In the genomic region with DNA sequence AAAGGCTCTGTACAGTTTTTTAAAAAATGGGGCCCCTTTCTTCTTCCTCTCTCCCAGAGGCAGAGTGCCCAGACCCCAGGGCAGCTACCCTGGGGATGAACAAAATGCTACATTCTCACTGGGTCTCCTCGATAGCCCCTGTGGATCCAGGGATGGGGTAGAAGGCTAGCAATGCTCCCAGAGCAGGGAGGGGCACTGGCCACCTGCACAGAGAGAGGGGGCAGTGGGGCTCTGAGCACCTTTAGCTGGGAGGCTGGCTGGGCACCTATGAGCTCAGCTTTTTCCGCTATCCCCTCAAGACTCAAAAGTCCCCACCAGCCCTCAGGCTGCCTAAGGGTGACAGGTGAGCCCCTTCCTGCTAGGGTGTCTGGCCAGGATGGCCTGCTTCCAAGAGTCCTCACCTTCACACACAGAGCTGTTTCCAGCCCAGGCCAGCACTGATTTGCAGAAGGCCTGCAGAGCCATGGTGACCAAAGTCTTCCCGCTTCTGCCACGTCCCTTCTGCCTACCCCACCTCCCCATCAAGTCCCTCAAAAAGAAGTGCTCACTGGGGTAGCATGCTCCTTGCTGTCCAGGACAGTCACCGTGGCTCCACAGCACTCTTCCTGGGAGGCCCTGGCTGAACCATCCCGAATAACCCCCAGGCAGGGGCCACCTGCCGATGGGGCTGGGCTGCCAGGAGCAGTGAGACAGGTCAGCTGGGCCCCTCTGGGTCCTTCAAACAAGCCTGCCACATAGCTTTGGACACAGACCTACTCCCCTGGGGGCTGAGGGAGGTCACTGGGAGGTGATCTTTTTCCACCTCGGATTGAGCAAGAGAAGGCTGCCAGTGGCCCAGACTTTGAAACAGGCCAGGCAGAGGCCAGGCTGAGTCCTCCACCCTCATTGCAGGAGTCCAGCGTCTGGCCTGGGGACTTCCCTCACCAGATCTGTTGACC, we compare ENCODE assay signal across 1 cellular context.
A peak's percentile ranks its signal among the peaks of the same experiment; 100 is the strongest.
TF ChIP-seq lines count a peak whose summit lies in the region.

No MANE protein-coding gene starts in this region.

TF ChIP-seq in HepG2, 621 proteins besides CTCF, POLR2A, EP300 and RAD21 (continued from another document and continues in another):
- TF ChIP-seq SMAD9 (CRISPR knock-in tag; IDR thresholded peaks at IDR 0.05) (no peak), SMC3 (IDR thresholded peaks at IDR 0.05; ENCODE audit: low read length) (peak; percentile 50; the same call in 1 of the 2 replicates), SAFB2 (CRISPR knock-in tag; IDR thresholded peaks at IDR 0.05; ENCODE audit: borderline replicate concordance, low read depth) (peak; percentile 24; the same call in 1 of the 2 replicates), KDM6A (CRISPR knock-in tag; IDR thresholded peaks at IDR 0.05; ENCODE audit: low read depth) (peak; percentile 73), AKAP8 (CRISPR knock-in tag; IDR thresholded peaks at IDR 0.05) (peak; percentile 28; the same call in 1 of the 2 replicates), MXD4 (CRISPR knock-in tag; IDR thresholded peaks at IDR 0.05) (peak; percentile 61; the same call in 1 of the 2 replicates), THAP11 (CRISPR knock-in tag; IDR thresholded peaks at IDR 0.05) (peak; percentile 72), SIX4 (CRISPR knock-in tag; IDR thresholded peaks at IDR 0.05) (no peak), ZNF350 (CRISPR knock-in tag; IDR thresholded peaks at IDR 0.05; ENCODE audit: borderline replicate concordance, low read depth) (peak; percentile 82; the same call in 1 of the 2 replicates), CBX2 (IDR thresholded peaks at IDR 0.05; ENCODE audit: low read depth, low read length) (no peak), CBX2 (CRISPR knock-in tag; IDR thresholded peaks at IDR 0.05; ENCODE audit: low read depth) (no peak), PAWR (CRISPR knock-in tag; IDR thresholded peaks at IDR 0.05; ENCODE audit: borderline replicate concordance) (0 out of 2 replicates have a peak, but pooled peaks have one; percentile 58), TBP (CRISPR knock-in tag; IDR thresholded peaks at IDR 0.05) (no peak), ZGPAT (CRISPR knock-in tag; IDR thresholded peaks at IDR 0.05) (peak; percentile 85; the same call in 1 of the 2 replicates), NRL (CRISPR knock-in tag; IDR thresholded peaks at IDR 0.05; ENCODE audit: borderline replicate concordance) (peak; percentile 77), MED8 (CRISPR knock-in tag; IDR thresholded peaks at IDR 0.05; ENCODE audit: insufficient replicate concordance) (peak; percentile 59), ZNF225 (CRISPR knock-in tag; IDR thresholded peaks at IDR 0.05) (no peak), FLYWCH1 (CRISPR knock-in tag; IDR thresholded peaks at IDR 0.05) (no peak), YEATS2 (CRISPR knock-in tag; IDR thresholded peaks at IDR 0.05; ENCODE audit: borderline replicate concordance) (no peak; the same call in 1 of the 2 replicates), TBL1XR1 (IDR thresholded peaks at IDR 0.05; ENCODE audit: borderline replicate concordance, low read length, partially characterized antibody) (peak; percentile 87), SP5 (CRISPR knock-in tag; IDR thresholded peaks at IDR 0.05; ENCODE audit: borderline replicate concordance, low read depth) (peak; percentile 67; the same call in 1 of the 2 replicates), CBFB (CRISPR knock-in tag; IDR thresholded peaks at IDR 0.05) (no peak), ZNF335 (CRISPR knock-in tag; IDR thresholded peaks at IDR 0.05) (peak; percentile 81; the same call in 1 of the 2 replicates), ZNF574 (CRISPR knock-in tag; IDR thresholded peaks at IDR 0.05) (peak; percentile 72), ZFP36L1 (CRISPR knock-in tag; IDR thresholded peaks at IDR 0.05) (0 out of 2 replicates have a peak, but pooled peaks have one; percentile 43), ZNF710 (CRISPR knock-in tag; IDR thresholded peaks at IDR 0.05; ENCODE audit: borderline replicate concordance) (peak; percentile 86), IRF2 (CRISPR knock-in tag; IDR thresholded peaks at IDR 0.05) (peak; percentile 52; the same call in 1 of the 2 replicates), PRPF4 (IDR thresholded peaks at IDR 0.05; ENCODE audit: low read depth, low read length, poor library complexity, severe bottlenecking) (no peak), USF2 (IDR thresholded peaks at IDR 0.05; ENCODE audit: low read depth, low read length) (no peak), USF2 (CRISPR knock-in tag; IDR thresholded peaks at IDR 0.05; ENCODE audit: borderline replicate concordance) (no peak), ZNF670 (CRISPR knock-in tag; IDR thresholded peaks at IDR 0.05; ENCODE audit: borderline replicate concordance) (no peak), NCOR1 (IDR thresholded peaks at IDR 0.05; ENCODE audit: borderline replicate concordance, low read length) (peak; percentile 94; the same call in 1 of the 2 replicates), ZNF782 (CRISPR knock-in tag; IDR thresholded peaks at IDR 0.05; ENCODE audit: borderline replicate concordance) (peak; percentile 82; the same call in 1 of the 2 replicates), WIZ (CRISPR knock-in tag; IDR thresholded peaks at IDR 0.05) (0 out of 2 replicates have a peak, but pooled peaks have one; percentile 25), MNT (IDR thresholded peaks at IDR 0.05) (no peak), FOXP4 (CRISPR knock-in tag; IDR thresholded peaks at IDR 0.05) (peak; percentile 80), BRCA1 (CRISPR knock-in tag; IDR thresholded peaks at IDR 0.05) (no peak), ZBTB3 (CRISPR knock-in tag; IDR thresholded peaks at IDR 0.05; ENCODE audit: borderline replicate concordance, low read depth) (peak; percentile 82; the same call in 1 of the 2 replicates)
- TF ChIP-seq, protein P1, sequence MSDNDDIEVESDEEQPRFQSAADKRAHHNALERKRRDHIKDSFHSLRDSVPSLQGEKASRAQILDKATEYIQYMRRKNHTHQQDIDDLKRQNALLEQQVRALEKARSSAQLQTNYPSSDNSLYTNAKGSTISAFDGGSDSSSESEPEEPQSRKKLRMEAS (IDR thresholded peaks at IDR 0.05), result peak; percentile 30; the same call in 1 of the 2 replicates
- TF ChIP-seq, protein P2, sequence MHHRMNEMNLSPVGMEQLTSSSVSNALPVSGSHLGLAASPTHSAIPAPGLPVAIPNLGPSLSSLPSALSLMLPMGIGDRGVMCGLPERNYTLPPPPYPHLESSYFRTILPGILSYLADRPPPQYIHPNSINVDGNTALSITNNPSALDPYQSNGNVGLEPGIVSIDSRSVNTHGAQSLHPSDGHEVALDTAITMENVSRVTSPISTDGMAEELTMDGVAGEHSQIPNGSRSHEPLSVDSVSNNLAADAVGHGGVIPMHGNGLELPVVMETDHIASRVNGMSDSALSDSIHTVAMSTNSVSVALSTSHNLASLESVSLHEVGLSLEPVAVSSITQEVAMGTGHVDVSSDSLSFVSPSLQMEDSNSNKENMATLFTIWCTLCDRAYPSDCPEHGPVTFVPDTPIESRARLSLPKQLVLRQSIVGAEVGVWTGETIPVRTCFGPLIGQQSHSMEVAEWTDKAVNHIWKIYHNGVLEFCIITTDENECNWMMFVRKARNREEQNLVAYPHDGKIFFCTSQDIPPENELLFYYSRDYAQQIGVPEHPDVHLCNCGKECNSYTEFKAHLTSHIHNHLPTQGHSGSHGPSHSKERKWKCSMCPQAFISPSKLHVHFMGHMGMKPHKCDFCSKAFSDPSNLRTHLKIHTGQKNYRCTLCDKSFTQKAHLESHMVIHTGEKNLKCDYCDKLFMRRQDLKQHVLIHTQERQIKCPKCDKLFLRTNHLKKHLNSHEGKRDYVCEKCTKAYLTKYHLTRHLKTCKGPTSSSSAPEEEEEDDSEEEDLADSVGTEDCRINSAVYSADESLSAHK (CRISPR knock-in tag; IDR thresholded peaks at IDR 0.05; ENCODE audit: borderline replicate concordance), result no peak
- TF ChIP-seq, protein P3, sequence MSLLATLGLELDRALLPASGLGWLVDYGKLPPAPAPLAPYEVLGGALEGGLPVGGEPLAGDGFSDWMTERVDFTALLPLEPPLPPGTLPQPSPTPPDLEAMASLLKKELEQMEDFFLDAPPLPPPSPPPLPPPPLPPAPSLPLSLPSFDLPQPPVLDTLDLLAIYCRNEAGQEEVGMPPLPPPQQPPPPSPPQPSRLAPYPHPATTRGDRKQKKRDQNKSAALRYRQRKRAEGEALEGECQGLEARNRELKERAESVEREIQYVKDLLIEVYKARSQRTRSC (CRISPR knock-in tag; IDR thresholded peaks at IDR 0.05; ENCODE audit: low read depth), result 0 out of 2 replicates have a peak, but pooled peaks have one; percentile 57
